In genomic region chr20:24100370-24101011, GRCh38 we compare ENCODE assay signal across 8 cellular contexts.
DNase-seq lines count a peak whose midpoint lies in the region; ATAC-seq and TF ChIP-seq lines count a peak whose summit lies in the region.

No MANE protein-coding gene starts in this region.

- H3K4me1 ChIP-seq in A673 (ENCODE audit: insufficient read depth, low read length, poor library complexity, severe bottlenecking) (peaks cover 7% of the 10 kb centered on the region), transverse colon (no peaks in the 10 kb centered on the region)

- no peak overlapping the region for H3K4me3 Mint-ChIP-seq in neural crest cell

- TF ChIP-seq POLR2A in GM18505 (IDR thresholded peaks at IDR 0.05; ENCODE audit: borderline replicate concordance, extremely low read depth, insufficient read depth, insufficient read length) = no peak
- TF ChIP-seq POLR2A in transverse colon (IDR thresholded peaks at IDR 0.05) = no peak

- in situ Hi-C loops in transverse colon (cut with MboI; ENCODE audit: low pct_ligation_motif_present in 1 of 4, low pct_unique_long_range_greater_than_20kb in 1 of 4, low sequenced_read_pairs in 3 of 4) = no loop called here

- H3K27me3 ChIP-seq in A673 (replicated peaks; ENCODE audit: insufficient read depth, low read depth, low read length, poor library complexity) (no peaks in the 10 kb centered on the region), transverse colon (peaks cover 13% of the 10 kb centered on the region)

- H3K36me3 ChIP-seq in A673 (ENCODE audit: insufficient read depth, low read length, poor library complexity, severe bottlenecking) (no peaks in the 10 kb centered on the region), transverse colon (no peaks in the 10 kb centered on the region)

- POLR2A ChIA-PET in A673 (lab: Charles Lee; ENCODE audit: low non-redundant PET) = no interaction called here

- BruUV-seq in A673 (replicated peaks; lab: Mats Ljungman, UMichigan) = no TSS peak

- H3K27ac ChIP-seq in A673 (ENCODE audit: low read depth, low read length, poor library complexity, severe bottlenecking) (no peak overlapping the region), transverse colon (no peak overlapping the region)

- peaks cover 24% of the 10 kb centered on the region for H3K27me3 Mint-ChIP-seq in neural crest cell (ENCODE audit: low read depth)

- peaks cover 19% of the 10 kb centered on the region for H3K4me1 Mint-ChIP-seq in neural crest cell

- TF ChIP-seq EP300 in transverse colon (IDR thresholded peaks at IDR 0.05; ENCODE audit: low read depth) = no peak

- H3K36me3 Mint-ChIP-seq in neural crest cell (ENCODE audit: low read depth) = no peaks in the 10 kb centered on the region

- CTCF ChIA-PET in A673 (lab: Charles Lee) = no interaction called here

- peak; percentile 74 for ATAC-seq in GM18505 (IDR thresholded peaks at IDR 0.05; ENCODE audit: unreplicated experiment)
- ATAC-seq in HG03097 (IDR thresholded peaks at IDR 0.05; ENCODE audit: low FRiP score, unreplicated experiment) = peak; percentile 87
- peak; percentile 78 for ATAC-seq in esophagus mucosa

- H3K9me3 ChIP-seq in A673 (ENCODE audit: low read depth, low read length, poor library complexity, severe bottlenecking) (no peaks in the 10 kb centered on the region), transverse colon (no peaks in the 10 kb centered on the region)

- DNase-seq in A673 (ENCODE audit: low spot score) (peak; percentile 74), NCI-H748 treated with DMSO at 0.1 percent for 48 hours (lab: John Stamatoyannopoulos, UW) (peak; percentile 32), neural crest cell (ENCODE audit: low read depth, low spot score) (peak; percentile 35), transverse colon (peak; percentile 25)
- DNase-seq in activated CD8-positive, alpha-beta memory T cell treated with anti-CD3 and anti-CD28 coated beads for 24 hours = peak; percentile 75

- intact Hi-C loops in A673 (cut with micrococcal nuclease; ENCODE audit: unreplicated experiment) = no loop called here
- intact Hi-C loops in transverse colon (cut with DNase I; ENCODE audit: low total_unique reads) = loop anchor here (5.0 kb wide), 1 partner anchor 1397 kb away; no protein-coding TSS in a partner anchor

- no peak overlapping the region for H3K27ac Mint-ChIP-seq in neural crest cell (ENCODE audit: unreplicated experiment)

- H3K4me3 ChIP-seq in A673 (ENCODE audit: low read depth, low read length, poor library complexity, severe bottlenecking) = no peak overlapping the region
- no peak overlapping the region for H3K4me3 ChIP-seq in transverse colon

- TF ChIP-seq CTCF in A673 (conservative IDR thresholded peaks at IDR 0.05; ENCODE audit: low read depth, low read length) (peak; percentile 91), neural crest cell (conservative IDR thresholded peaks at IDR 0.05) (peak; percentile 82), transverse colon (IDR thresholded peaks at IDR 0.05) (peak; percentile 27 to 63 (median 48))

- 39 to 46% methylated on average over 4 to 5 of the region's 5 CpGs for WGBS in transverse colon (ENCODE audit: low coverage in 1 of 2), 2 donors

- no peaks in the 10 kb centered on the region for H3K9me3 Mint-ChIP-seq in neural crest cell

Comparison
In these comparisons a context has a peak if more than half of its experiments do, and no peak if none do; other contexts are left out.
1. DNase-seq: peak in every context shown above with its lines; median percentile 75 in activated CD8-positive, alpha-beta memory T cell treated with anti-CD3 and anti-CD28 coated beads for 24 hours; 74 in A673; 35 in neural crest cell; 32 in NCI-H748 treated with DMSO at 0.1 percent for 48 hours; 25 in transverse colon.